Comparison of ENCODE assay signal across 18 cellular contexts in genomic region chr2:152132321-152132720, GRCh38. TPM values are rescaled to one million over a fixed set of nuclear protein-coding genes. Genes with fewer than 3 reads are reported as not detected.
A peak's percentile ranks its signal among the peaks of the same experiment; 100 is the strongest.
DNase-seq lines count a peak whose midpoint lies in the region; ATAC-seq, FAIRE-seq and TF ChIP-seq lines count a peak whose summit lies in the region.
"Had no signal": no experiment of that assay in that cellular context is flagged by ENCODE, and none has a peak within 500 bp of the region (broad histone marks: within the 10 kb centered on the region; RNA-seq: fewer than 3 reads in every experiment).

No MANE protein-coding gene starts in this region.

- FAIRE-seq in astrocyte (lab: Jason Lieb, UNC), result no peak
- FAIRE-seq: GM12878, GM18507 had no signal

- no peak overlapping the region for H2AK9ac ChIP-seq in IMR-90 (replicated peaks; ENCODE audit: low read depth, low read length, poor library complexity)

- H3K36me3 ChIP-seq in IMR-90 (ENCODE audit: control insufficient read depth, insufficient read depth, low read length) (peaks cover 5% of the 10 kb centered on the region), astrocyte (ENCODE audit: insufficient read depth, low read length) (no peaks in the 10 kb centered on the region)

- H3K9me1 ChIP-seq in IMR-90 (ENCODE audit: insufficient read depth, low read length), result peaks cover 7% of the 10 kb centered on the region

- no peak overlapping the region for H3K56ac ChIP-seq in IMR-90 (ENCODE audit: extremely low read depth, insufficient read depth, low read length)

- H2BK5ac ChIP-seq in IMR-90 (ENCODE audit: low read depth, low read length, poor library complexity, severe bottlenecking), result no peak overlapping the region

- H2AFZ ChIP-seq in IMR-90 (replicated peaks; ENCODE audit: low read length, poor library complexity), result no peak overlapping the region
- no peak overlapping the region for H2AFZ ChIP-seq in astrocyte (ENCODE audit: low read depth, low read length)

- DNase-seq in IMR-90 (peak; percentile 46), astrocyte (ENCODE audit: low read depth) (peak; percentile 10), fibroblast of the aortic adventitia (ENCODE audit: low read depth) (peak; percentile 51), NCI-H2171 (lab: John Stamatoyannopoulos, UW) (no peak), T-cell (no peak), OCI-M2 (lab: John Stamatoyannopoulos, UW; ENCODE audit: unreplicated experiment) (no peak)
- DNase-seq: C1 segment of cervical spinal cord, DMS153, H9, NCI-H1436 treated with DMSO at 0.1 percent for 48 hours, NCI-H2081, NCI-H524, SIG-M5 had no signal

- H3K27ac ChIP-seq in IMR-90 (ENCODE audit: insufficient read depth, low read length) (no peak overlapping the region), astrocyte (ENCODE audit: low read depth, low read length) (no peak overlapping the region)

- TF ChIP-seq RAD21 in IMR-90 (IDR thresholded peaks at IDR 0.05; ENCODE audit: low read length), result no peak

- no peak overlapping the region for H4K91ac ChIP-seq in IMR-90 (ENCODE audit: insufficient read depth, low read depth, low read length)

- peaks cover 0 to 6% of the 10 kb centered on the region in 2 experiments; a peak in 1 of 4 replicates for H3K79me1 ChIP-seq in IMR-90 (ENCODE audit: low read depth in 1 of 2, low read length in 2 of 2)

- TF ChIP-seq POLR2A in IMR-90 (IDR thresholded peaks at IDR 0.05; ENCODE audit: low read depth, low read length), result no peak

- H3K23ac ChIP-seq in IMR-90 (ENCODE audit: low read depth, low read length), result no peak overlapping the region

- no TSS peak for BruUV-seq in IMR-90 (replicated peaks; lab: Mats Ljungman, UMichigan)

- no peak overlapping the region for H2BK15ac ChIP-seq in IMR-90 (ENCODE audit: low read depth, low read length)

- POLR2A ChIA-PET in IMR-90 (lab: Charles Lee; ENCODE audit: unreplicated experiment) (no interaction called here), T-cell (lab: Charles Lee) (no interaction called here)

- H3K36me3 Mint-ChIP-seq in astrocyte (ENCODE audit: low read depth, unreplicated experiment) (peaks cover 6% of the 10 kb centered on the region), nephron (ENCODE audit: low read depth) (peaks cover 37% of the 10 kb centered on the region), T-cell (peaks cover 51% of the 10 kb centered on the region)

- H3K4me2 ChIP-seq in IMR-90 (ENCODE audit: low read depth, low read length), result no peak overlapping the region
- no peak overlapping the region for H3K4me2 ChIP-seq in astrocyte (ENCODE audit: low read length)

- H3K79me2 ChIP-seq in astrocyte (ENCODE audit: insufficient read depth, low read length), result no peaks in the 10 kb centered on the region

- H3K4me3 Mint-ChIP-seq in astrocyte (ENCODE audit: unreplicated experiment) (no peak overlapping the region), nephron (no peak overlapping the region), T-cell (no peak overlapping the region)
- H3K4me3 Mint-ChIP-seq: H9, IgD-negative memory B cell had no signal

- H3K4me1 Mint-ChIP-seq in astrocyte (ENCODE audit: low read depth, unreplicated experiment), result peaks cover 10% of the 10 kb centered on the region
- peaks cover 14% of the 10 kb centered on the region for H3K4me1 Mint-ChIP-seq in nephron
- H3K4me1 Mint-ChIP-seq in T-cell, result peaks cover 0 to 7% (median 2%) of the 10 kb centered on the region in 3 donors

- H3K27me3 Mint-ChIP-seq in astrocyte (ENCODE audit: low read depth, unreplicated experiment) (no peaks in the 10 kb centered on the region), nephron (ENCODE audit: low read depth) (no peaks in the 10 kb centered on the region), T-cell (no peaks in the 10 kb centered on the region)
- H3K27me3 Mint-ChIP-seq: IgD-negative memory B cell had no signal

- WGBS in IMR-90 (ENCODE audit: extremely low coverage in 2 of 2, insufficient read length in 1 of 2), 2 experiments, result no CpG with 5 or more reads among the region's 1 CpG

- H3K14ac ChIP-seq in IMR-90 (replicated peaks; ENCODE audit: low read depth, low read length), result no peak overlapping the region

- no peak overlapping the region for H4K5ac ChIP-seq in IMR-90 (ENCODE audit: low read depth, low read length)

- intact Hi-C loops in IMR-90 (cut with micrococcal nuclease), result no loop called here

- no peak overlapping the region for H3K27ac Mint-ChIP-seq in astrocyte (ENCODE audit: unreplicated experiment)
- H3K27ac Mint-ChIP-seq in nephron, result peak overlapping the region; percentile 32 to 86 (median 75)
- no peak overlapping the region for H3K27ac Mint-ChIP-seq in T-cell
- H3K27ac Mint-ChIP-seq: H9, IgD-negative memory B cell had no signal

- no peak overlapping the region for H2AK5ac ChIP-seq in IMR-90 (ENCODE audit: low read depth, low read length)

- no peaks in the 10 kb centered on the region for H3K27me3 ChIP-seq in IMR-90 (ENCODE audit: control insufficient read depth, insufficient read depth, low read length)
- H3K27me3 ChIP-seq in astrocyte (ENCODE audit: insufficient read depth, low read length), result no peaks in the 10 kb centered on the region

- H3K4me3 ChIP-seq in IMR-90 (ENCODE audit: insufficient read depth, low read depth, low read length) (no peak overlapping the region), astrocyte (ENCODE audit: insufficient read depth, low read depth, low read length) (no peak overlapping the region), fibroblast of the aortic adventitia (ENCODE audit: low read depth, low read length) (no peak overlapping the region)
- H3K4me3 ChIP-seq: GM12878 had no signal

- no peak overlapping the region for H3K4ac ChIP-seq in IMR-90 (ENCODE audit: low read depth, low read length)

- peak; percentile 42 for ATAC-seq in IMR-90 (ENCODE audit: low read depth)
- ATAC-seq in HG02798 (IDR thresholded peaks at IDR 0.05; ENCODE audit: poor library complexity, unreplicated experiment), result no peak
- no peak for ATAC-seq in T-cell (replicated peaks in 1 of 4)
- ATAC-seq: GM12878 had no signal

- no peaks in the 10 kb centered on the region for H3K9me3 ChIP-seq in IMR-90 (ENCODE audit: control insufficient read depth, insufficient read depth, low read length)
- H3K9me3 ChIP-seq in astrocyte (ENCODE audit: insufficient read depth, low read depth, low read length), result no peaks in the 10 kb centered on the region

- no peak overlapping the region for H2BK20ac ChIP-seq in IMR-90 (ENCODE audit: low read depth, low read length)

- no peaks in the 10 kb centered on the region for H3K9me3 Mint-ChIP-seq in astrocyte (ENCODE audit: unreplicated experiment)
- no peaks in the 10 kb centered on the region for H3K9me3 Mint-ChIP-seq in nephron
- H3K9me3 Mint-ChIP-seq in T-cell, result no peaks in the 10 kb centered on the region
- H3K9me3 Mint-ChIP-seq: H9, IgD-negative memory B cell had no signal

- H2BK120ac ChIP-seq in IMR-90 (ENCODE audit: low read depth, low read length), result no peak overlapping the region

- dilution Hi-C loops in IMR-90 (cut with HindIII; ENCODE audit: low sequenced_read_pairs, unreplicated experiment), result no loop called here

- no peak overlapping the region for H3K9ac ChIP-seq in IMR-90 (ENCODE audit: low read depth, low read length)
- H3K9ac ChIP-seq in astrocyte (ENCODE audit: low read length), result no peak overlapping the region

- no peak overlapping the region for H3K18ac ChIP-seq in IMR-90 (ENCODE audit: low read depth, low read length)

- H3K4me1 ChIP-seq in IMR-90 (ENCODE audit: control insufficient read depth, insufficient read depth, low read length) (peaks cover 3% of the 10 kb centered on the region; the same call in 1 of the 2 replicates), astrocyte (ENCODE audit: insufficient read depth, low read length) (peaks cover 10% of the 10 kb centered on the region)

- no peak overlapping the region for H4K8ac ChIP-seq in IMR-90 (ENCODE audit: low read depth in 2 of 2, low read length in 2 of 2)

- H4K20me1 ChIP-seq in IMR-90 (ENCODE audit: insufficient read depth, low read length) (0 out of 2 replicates have a peak, but pooled peaks cover 5% of the 10 kb centered on the region), astrocyte (ENCODE audit: insufficient read depth, low read length) (peaks cover 7% of the 10 kb centered on the region)

- in situ Hi-C loops in IMR-90 (cut with MboI; ENCODE audit: low sequenced_read_pairs), result no loop called here

- TF ChIP-seq CTCF in IMR-90 (conservative IDR thresholded peaks at IDR 0.05; ENCODE audit: low read depth, low read length), result no peak
- TF ChIP-seq CTCF in astrocyte (IDR thresholded peaks at IDR 0.05; ENCODE audit: insufficient read depth, low read depth, low read length), result no peak
- TF ChIP-seq CTCF in fibroblast of the aortic adventitia (IDR thresholded peaks at IDR 0.05; ENCODE audit: insufficient read depth, low read length), result no peak
- no peak for TF ChIP-seq CTCF in nephron (IDR thresholded peaks at IDR 0.05; ENCODE audit: unreplicated experiment in 3 of 3)

- CTCF ChIA-PET in IMR-90 (lab: Yijun Ruan, JAX), result no interaction called here
- CTCF ChIA-PET in T-cell (lab: Charles Lee), result no interaction called here

TF ChIP-seq in IMR-90, 13 proteins besides CTCF, POLR2A, EP300 and RAD21:
- TF ChIP-seq CHD1 (IDR thresholded peaks at IDR 0.05; ENCODE audit: low read depth, low read length), result no peak
- no peak for TF ChIP-seq RCOR1 (IDR thresholded peaks at IDR 0.05; ENCODE audit: insufficient replicate concordance, low read length)
- TF ChIP-seq CEBPB (IDR thresholded peaks at IDR 0.05; ENCODE audit: low read depth, low read length), result peak; percentile 13; the same call in 1 of the 2 replicates
- TF ChIP-seq SMC3 (IDR thresholded peaks at IDR 0.05; ENCODE audit: low read depth, low read length), result no peak
- TF ChIP-seq MAZ (IDR thresholded peaks at IDR 0.05; ENCODE audit: borderline replicate concordance, low read depth, low read length), result no peak

RNA-seq across cellular contexts. Expression of gene CACNB4, which starts 33.5 kb away (rescaled TPM):
- total RNA-seq in IMR-90 (2012; rRNA removed), result 0.28 and 0.36 TPM in 2 replicates
- 0.04 and 0.12 TPM in 2 replicates for polyA plus RNA-seq in IMR-90 (2012; rRNA removed)
- polyA plus RNA-seq in IMR-90 (2012; cell fraction: cytosol; rRNA removed), result 0.01 and 0.05 TPM in 2 replicates
- 0.17 and 0.95 TPM in 2 replicates for polyA plus RNA-seq in IMR-90 (2012; cell fraction: nucleus; rRNA removed; ENCODE audit: low replicate concordance)
- 1.8 and 2.9 TPM in 2 replicates for total RNA-seq in astrocyte
- 4.8 and 7.5 TPM in 2 replicates for total RNA-seq in fibroblast of the aortic adventitia (ENCODE audit: low replicate concordance)
- total RNA-seq in T-cell, result 1 to 10 TPM in 1 of 5 donors, under 1 TPM in 4; 0.16 to 1.2 (median 0.47) TPM

RNA-seq across cellular contexts. Expression of gene STAM2, which starts 43.2 kb away (rescaled TPM):
- total RNA-seq in IMR-90 (2012; rRNA removed) (29.2 and 55.0 TPM in 2 replicates), astrocyte (33.8 and 35.3 TPM in 2 replicates), fibroblast of the aortic adventitia (ENCODE audit: low replicate concordance) (62.0 and 67.7 TPM in 2 replicates), T-cell (10 to 100 TPM; 12.0 to 20.8 (median 19.3) TPM)
- 10.1 and 12.5 TPM in 2 replicates for polyA plus RNA-seq in IMR-90 (2012; rRNA removed)
- 1.9 and 2.4 TPM in 2 replicates for polyA plus RNA-seq in IMR-90 (2012; cell fraction: cytosol; rRNA removed)
- 4.8 and 35.4 TPM in 2 replicates for polyA plus RNA-seq in IMR-90 (2012; cell fraction: nucleus; rRNA removed; ENCODE audit: low replicate concordance)

Comparison
In these comparisons a context has a peak if more than half of its experiments do, and no peak if none do; other contexts are left out.
1. DNase-seq: peak in IMR-90 (single experiment), astrocyte (single experiment) and fibroblast of the aortic adventitia (single experiment); none in NCI-H2171 (single experiment), T-cell (0 of 34) and OCI-M2 (single experiment).
2. H3K27ac Mint-ChIP-seq: peak in nephron (3 of 3); none in astrocyte (single experiment) and T-cell (0 of 2).